Comparison of ENCODE assay signal across 8 cellular contexts in the genomic region with DNA sequence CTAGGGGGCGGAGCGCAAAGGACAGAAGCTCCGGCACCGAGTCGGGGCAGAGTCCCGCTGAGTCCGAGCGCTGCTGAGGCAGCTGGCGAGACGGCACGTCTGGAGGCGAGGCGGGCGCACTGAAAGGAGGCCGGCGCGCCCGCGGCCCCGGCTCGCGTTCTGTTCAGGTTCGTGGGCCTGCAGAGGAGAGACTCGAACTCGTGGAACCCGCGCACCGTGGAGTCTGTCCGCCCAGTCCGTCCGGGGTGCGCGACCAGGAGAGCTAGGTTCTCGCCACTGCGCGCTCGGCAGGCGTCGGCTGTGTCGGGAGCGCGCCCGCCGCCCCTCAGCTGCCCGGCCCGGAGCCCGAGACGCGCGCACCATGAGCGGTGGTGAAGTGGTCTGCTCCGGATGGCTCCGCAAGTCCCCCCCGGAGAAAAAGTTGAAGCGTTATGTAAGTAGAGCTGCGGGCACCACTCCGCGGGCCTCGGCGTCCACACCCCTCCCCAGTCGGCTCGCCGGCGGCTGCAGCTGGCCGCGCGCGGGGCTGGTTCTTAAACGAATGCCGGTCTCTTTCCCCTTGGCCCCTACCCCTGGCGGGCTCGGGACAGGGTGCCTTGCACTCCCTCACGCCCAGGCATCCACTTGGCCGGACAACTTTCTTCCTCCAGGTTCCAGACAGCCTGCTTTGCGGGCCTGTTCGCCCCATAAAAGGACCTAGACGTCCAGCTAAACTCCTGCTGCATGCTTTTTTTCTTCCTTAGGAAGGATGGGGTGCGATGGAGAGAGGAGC. TPM values are rescaled to one million over a fixed set of nuclear protein-coding genes. Genes with fewer than 3 reads are reported as not detected.
DNase-seq lines count a peak whose midpoint lies in the region; ATAC-seq, FAIRE-seq and TF ChIP-seq lines count a peak whose summit lies in the region.

A gene (plus strand): TSS at position 49 of the 772 bp plus-strand sequence. CDS start 313 bp downstream, at position 362.

- FAIRE-seq in kidney (lab: Jason Lieb, UNC), result no peak

- peak within 1 kb of the TSS; percentile 79 to 93 for H3K9ac ChIP-seq in kidney (ENCODE audit: low read length in 2 of 2)

- TF ChIP-seq CTCF in GM20000 (IDR thresholded peaks at IDR 0.05; ENCODE audit: extremely low read depth, missing control alignments), result no peak
- TF ChIP-seq CTCF in RWPE2 (IDR thresholded peaks at IDR 0.05; ENCODE audit: poor library complexity, severe bottlenecking), result no peak
- TF ChIP-seq CTCF in kidney (IDR thresholded peaks at IDR 0.05; ENCODE audit: borderline replicate concordance, extremely low read depth, insufficient read depth), result no peak

- H3K4me3 ChIP-seq in RWPE2 (ENCODE audit: severe bottlenecking) (peak within 1 kb of the TSS; percentile 73), kidney (ENCODE audit: low read length in 2 of 2) (peak within 1 kb of the TSS; percentile 89 to 90)

- H3K9me3 ChIP-seq in RWPE2 (ENCODE audit: severe bottlenecking) (no peaks in the 10 kb centered on the region), kidney (ENCODE audit: control insufficient read depth in 1 of 2, low read length in 2 of 2) (no peaks in the 10 kb centered on the region)

- DNase-seq in NCI-H1694 treated with DMSO at 0.1 percent for 48 hours (lab: John Stamatoyannopoulos, UW), result peak; percentile 18
- DNase-seq in NCI-H1694 (lab: John Stamatoyannopoulos, UW), result no peak
- peak; percentile 88 for DNase-seq in GM20000 (ENCODE audit: low spot score)
- DNase-seq in RWPE2 (ENCODE audit: low spot score), result peak; percentile 71
- peak in 37 of 61 donors; percentile 12 to 84 (median 53) for DNase-seq in caudate nucleus (lab: John Stamatoyannopoulos, UW)
- DNase-seq in kidney, result peak; percentile 93
- peak; percentile 25 for DNase-seq in stimulated activated CD4-positive, alpha-beta T cell treated with anti-CD3 and anti-CD28 coated beads, Interleukin-1b, Interleukin-23, amount 100 ng/mL, for 48 hours

- intact Hi-C loops in kidney (cut with DNase I), result no loop called here

- H3K27me3 ChIP-seq in RWPE2 (ENCODE audit: insufficient read depth, poor library complexity, severe bottlenecking), result no peaks in the 10 kb centered on the region

- H3K36me3 ChIP-seq in RWPE2 (ENCODE audit: low read depth) (no peaks in the 10 kb centered on the region), kidney (ENCODE audit: control insufficient read depth in 1 of 2, insufficient read depth in 2 of 2, low read length in 2 of 2) (no peaks in the 10 kb centered on the region)

- H3K4me1 ChIP-seq in RWPE2 (ENCODE audit: insufficient read depth, poor library complexity, severe bottlenecking) (peaks cover 8% of the 10 kb centered on the region), kidney (ENCODE audit: control insufficient read depth in 1 of 2, insufficient read depth in 1 of 2, low read depth in 1 of 2, low read length in 2 of 2) (peaks cover 2 to 13% of the 10 kb centered on the region in 2 donors)

- ATAC-seq in HG03558 (IDR thresholded peaks at IDR 0.05; ENCODE audit: extremely low read depth, unreplicated experiment) (peak; percentile 38), RWPE2 (ENCODE audit: low read depth) (peak; percentile 56)

- peak within 1 kb of the TSS; percentile 64 for H3K27ac ChIP-seq in RWPE2 (ENCODE audit: poor library complexity, severe bottlenecking)
- peak within 1 kb of the TSS; percentile 96 for H3K27ac ChIP-seq in caudate nucleus (ENCODE audit: low read depth, low read length)
- peak within 1 kb of the TSS; percentile 91 to 94 for H3K27ac ChIP-seq in kidney (ENCODE audit: low read depth in 2 of 2, low read length in 2 of 2)

RNA-seq across cellular contexts. Expression of the gene that starts here (rescaled TPM):
- total RNA-seq in kidney, result 38.0 TPM
- polyA plus RNA-seq in kidney (ENCODE audit: insufficient read depth, low read depth, low replicate concordance), result 3.6 TPM
